Comparison of ENCODE assay signal across 8 cellular contexts in the genomic region with DNA sequence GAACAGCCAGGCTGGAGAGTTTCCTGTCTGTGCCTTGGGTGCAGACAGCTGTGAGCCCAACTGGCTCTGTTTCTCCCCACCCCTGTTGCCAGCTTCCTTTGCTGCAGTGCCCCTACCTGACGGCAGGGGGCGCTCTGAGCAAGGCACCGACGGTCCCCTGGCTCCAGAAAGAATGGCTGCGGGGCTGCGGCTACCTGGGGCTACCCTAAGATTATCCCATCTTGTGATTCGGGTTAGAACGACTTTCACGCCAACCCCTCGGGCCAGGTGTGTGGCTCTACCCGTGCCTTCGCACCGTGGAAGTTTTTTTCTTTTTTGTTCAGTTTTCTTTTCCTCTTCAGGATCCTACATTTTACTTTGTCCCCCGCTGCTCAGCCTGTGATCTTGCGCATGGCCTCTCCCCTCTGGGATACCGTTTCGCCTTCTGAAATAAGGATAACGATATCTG. TPM values are rescaled to one million over a fixed set of nuclear protein-coding genes. Genes with fewer than 3 reads are reported as not detected.
DNase-seq lines count a peak whose midpoint lies in the region; ATAC-seq lines count a peak whose summit lies in the region.

No MANE protein-coding gene starts in this region.

- DNase-seq in DMS53 treated with DMSO at 0.1 percent for 48 hours (lab: John Stamatoyannopoulos, UW; ENCODE audit: unreplicated experiment) (peak; percentile 58), LHCN-M2 (ENCODE audit: low read depth) (peak; percentile 68), SK-MEL-5 (ENCODE audit: low read depth, low spot score) (peak; percentile 71), glomerular visceral epithelial cell (ENCODE audit: extremely low spot score) (peak; percentile 66), pons (ENCODE audit: low spot score) (peak; percentile 52), ureter (ENCODE audit: low spot score) (peak; percentile 65)
- peak; percentile 71 for DNase-seq in activated gamma-delta T cell treated with anti-CD3 and anti-CD28 coated beads, Interleukin-2, amount 50 U/mL, for 16 hours (ENCODE audit: low read depth)

- no peak for ATAC-seq in HG03280 (IDR thresholded peaks at IDR 0.05; ENCODE audit: unreplicated experiment)

- in situ Hi-C loops in SK-MEL-5 (cut with HindIII; ENCODE audit: low pct_unique_long_range_greater_than_20kb, low sequenced_read_pairs), result no loop called here

RNA-seq across cellular contexts. Expression of gene AAR2, which starts 33.4 kb away (rescaled TPM):
- 26.6 and 29.1 TPM in 2 replicates for total RNA-seq in LHCN-M2 (2014; rRNA removed)
- 22.5 TPM for polyA plus RNA-seq in LHCN-M2 (2012)
- total RNA-seq in SK-MEL-5 (2014; rRNA removed; shearing (Covaris generic)), result 46.9 and 51.8 TPM in 2 replicates
- polyA plus RNA-seq in SK-MEL-5 (2015; cell fraction: cytosol; rRNA removed), result 52.4 and 60.4 TPM in 2 replicates
- 26.6 and 32.2 TPM in 2 replicates for polyA plus RNA-seq in SK-MEL-5 (2015; cell fraction: nucleus; rRNA removed)
- 30.8 TPM for total RNA-seq in ureter

RNA-seq across cellular contexts. Expression of gene EPB41L1, which starts 48.4 kb away (rescaled TPM):
- total RNA-seq in LHCN-M2 (2014; rRNA removed) (12.1 and 12.8 TPM in 2 replicates), ureter (165 TPM)
- polyA plus RNA-seq in LHCN-M2 (2012), result 24.4 TPM
- 6.0 and 9.8 TPM in 2 replicates for total RNA-seq in SK-MEL-5 (2014; rRNA removed; shearing (Covaris generic))
- polyA plus RNA-seq in SK-MEL-5 (2015; cell fraction: cytosol; rRNA removed), result 26.8 and 39.1 TPM in 2 replicates
- polyA plus RNA-seq in SK-MEL-5 (2015; cell fraction: nucleus; rRNA removed), result 7.1 and 7.6 TPM in 2 replicates

Comparison
In these comparisons a context has a peak if more than half of its experiments do, and no peak if none do; other contexts are left out.
1. RNA of gene EPB41L1, which starts 48.4 kb away (total RNA-seq): 165 TPM in ureter (single experiment); 12.1 to 12.8 TPM in LHCN-M2 and 6.0 to 9.8 TPM in SK-MEL-5; every median in the first group is over 10 times any median in the second.
2. Peak in every context shown above with its lines, with median percentiles within 50 percentile points of each other: DNase-seq.